ENCODE assay signal across 8 cellular contexts in genomic region chr12:107320031-107320928, GRCh38.
DNase-seq lines count a peak whose midpoint lies in the region; ATAC-seq and TF ChIP-seq lines count a peak whose summit lies in the region.

No MANE protein-coding gene starts in this region.

- CTCF ChIA-PET in activated CD4-positive, alpha-beta memory T cell treated with anti-CD3 and anti-CD28 coated beads for 36 hours (lab: Charles Lee), result interaction anchor here (0.6 to 3.7 kb wide), 16 partner anchors 9 to 290 kb away, joined by 3 to 28 read pairs (median 4); partner anchors contain the start of gene CRY1

- POLR2A ChIA-PET in activated CD4-positive, alpha-beta memory T cell treated with anti-CD3 and anti-CD28 coated beads for 36 hours (lab: Charles Lee), result interaction anchor here (1.0 to 3.7 kb wide), 7 partner anchors 9 to 85 kb away, joined by 3 to 20 read pairs (median 5); no protein-coding TSS in a partner anchor

- DNase-seq in AG09309 (ENCODE audit: low read depth) (no peak), M059J (ENCODE audit: low read depth) (peak; percentile 77), naive B cell (no peak), COLO668 (lab: John Stamatoyannopoulos, UW; ENCODE audit: unreplicated experiment) (no peak), NK-92 (lab: John Stamatoyannopoulos, UW; ENCODE audit: unreplicated experiment) (no peak)
- peak; percentile 91 for DNase-seq in activated CD4-positive, alpha-beta memory T cell treated with anti-CD3 and anti-CD28 coated beads for 36 hours
- peak; percentile 63 for DNase-seq in effector CD8-positive, alpha-beta T cell (lab: John Stamatoyannopoulos, UW)
- peak; percentile 31 for DNase-seq in stimulated activated naive B cell treated with anti-CD40 and anti-IgM and Interleukin-4, amounts not matched to agents 10 μg/mL and 1 μg/mL and 100 μg/mL, for 72 hours

- H3K27ac Mint-ChIP-seq in activated CD4-positive, alpha-beta memory T cell treated with anti-CD3 and anti-CD28 coated beads for 36 hours, result peak overlapping the region; percentile 87
- peak overlapping the region in 3 of 6 donors; percentile 19 to 58 (median 32) for H3K27ac Mint-ChIP-seq in naive B cell
- H3K27ac Mint-ChIP-seq in stimulated activated naive B cell treated with anti-CD40 and anti-IgM and Interleukin-4, amounts not matched to agents 10 μg/mL and 1 μg/mL and 100 μg/mL, for 72 hours, result peak overlapping the region; percentile 47

- TF ChIP-seq CTCF in AG09309 (IDR thresholded peaks at IDR 0.05; ENCODE audit: control insufficient read depth, insufficient read depth, low read depth, low read length, missing control alignments), result no peak

- H3K36me3 Mint-ChIP-seq in activated CD4-positive, alpha-beta memory T cell treated with anti-CD3 and anti-CD28 coated beads for 36 hours, result no peaks in the 10 kb centered on the region
- H3K36me3 Mint-ChIP-seq in naive B cell, result no peaks in the 10 kb centered on the region
- no peaks in the 10 kb centered on the region for H3K36me3 Mint-ChIP-seq in stimulated activated naive B cell treated with anti-CD40 and anti-IgM and Interleukin-4, amounts not matched to agents 10 μg/mL and 1 μg/mL and 100 μg/mL, for 72 hours

- peaks cover 44% of the 10 kb centered on the region for H3K4me1 Mint-ChIP-seq in activated CD4-positive, alpha-beta memory T cell treated with anti-CD3 and anti-CD28 coated beads for 36 hours (ENCODE audit: low read depth)
- H3K4me1 Mint-ChIP-seq in naive B cell, result peaks cover 22 to 36% (median 35%) of the 10 kb centered on the region in 3 donors
- H3K4me1 Mint-ChIP-seq in stimulated activated naive B cell treated with anti-CD40 and anti-IgM and Interleukin-4, amounts not matched to agents 10 μg/mL and 1 μg/mL and 100 μg/mL, for 72 hours, result peaks cover 26 to 44% of the 10 kb centered on the region in 2 donors

- H3K4me3 Mint-ChIP-seq in activated CD4-positive, alpha-beta memory T cell treated with anti-CD3 and anti-CD28 coated beads for 36 hours, result peak overlapping the region; percentile 79
- peak overlapping the region; percentile 73 to 96 (median 87) for H3K4me3 Mint-ChIP-seq in naive B cell
- H3K4me3 Mint-ChIP-seq in stimulated activated naive B cell treated with anti-CD40 and anti-IgM and Interleukin-4, amounts not matched to agents 10 μg/mL and 1 μg/mL and 100 μg/mL, for 72 hours, result peak overlapping the region; percentile 74 to 80

- intact Hi-C loops in activated CD4-positive, alpha-beta memory T cell treated with anti-CD3 and anti-CD28 coated beads for 36 hours (cut with micrococcal nuclease), result loop anchor here (2.0 to 10.0 kb wide), 4 partner anchors 17 to 1315 kb away; partner anchors contain the start of genes PWP1 and SELPLG

- peaks cover 4% of the 10 kb centered on the region for H3K27me3 Mint-ChIP-seq in activated CD4-positive, alpha-beta memory T cell treated with anti-CD3 and anti-CD28 coated beads for 36 hours
- peaks cover 51 to 70% (median 59%) of the 10 kb centered on the region in 3 donors for H3K27me3 Mint-ChIP-seq in naive B cell
- H3K27me3 Mint-ChIP-seq in stimulated activated naive B cell treated with anti-CD40 and anti-IgM and Interleukin-4, amounts not matched to agents 10 μg/mL and 1 μg/mL and 100 μg/mL, for 72 hours, result peaks cover 41 to 77% of the 10 kb centered on the region in 2 donors

- peak overlapping the region; percentile 38 for H3K4me3 ChIP-seq in AG09309 (ENCODE audit: control insufficient read depth, low read depth, low read length)

- H3K9me3 Mint-ChIP-seq in activated CD4-positive, alpha-beta memory T cell treated with anti-CD3 and anti-CD28 coated beads for 36 hours, result no peaks in the 10 kb centered on the region
- no peaks in the 10 kb centered on the region for H3K9me3 Mint-ChIP-seq in naive B cell
- no peaks in the 10 kb centered on the region for H3K9me3 Mint-ChIP-seq in stimulated activated naive B cell treated with anti-CD40 and anti-IgM and Interleukin-4, amounts not matched to agents 10 μg/mL and 1 μg/mL and 100 μg/mL, for 72 hours

- peak; percentile 40 to 50 for ATAC-seq in naive B cell (ENCODE audit: low read depth in 2 of 2)
- ATAC-seq in stimulated activated naive B cell treated with anti-CD40 and anti-IgM and Interleukin-4, amounts not matched to agents 10 μg/mL and 1 μg/mL and 100 μg/mL, for 72 hours (replicated peaks), result peak; percentile 36 to 44

Comparison
In these comparisons a context has a peak if more than half of its experiments do, and no peak if none do; other contexts are left out.
1. DNase-seq: peak in M059J (single experiment), activated CD4-positive, alpha-beta memory T cell treated with anti-CD3 and anti-CD28 coated beads for 36 hours (single experiment), effector CD8-positive, alpha-beta T cell (single experiment) and stimulated activated naive B cell treated with anti-CD40 and anti-IgM and Interleukin-4, amounts not matched to agents 10 μg/mL and 1 μg/mL and 100 μg/mL, for 72 hours (single experiment); none in AG09309 (single experiment), naive B cell (single experiment), COLO668 (single experiment) and NK-92 (single experiment).
2. Peak in every context shown above with its lines, with median percentiles within 50 percentile points of each other: H3K4me3 Mint-ChIP-seq.